In genomic region chr9:87100001-87100400, GRCh38 we compare ENCODE assay signal across 24 cellular contexts.
"Had no signal": no experiment of that assay in that cellular context is flagged by ENCODE, and none has a peak within 500 bp of the region (broad histone marks: within the 10 kb centered on the region; RNA-seq: fewer than 3 reads in every experiment).

No MANE protein-coding gene starts in this region.

- H3K27ac ChIP-seq: KMS-11, RWPE1 had no signal

- H3K27ac Mint-ChIP-seq: IgD-negative memory B cell had no signal

- H3K36me3 Mint-ChIP-seq: IgD-negative memory B cell had no signal

- H3K9ac ChIP-seq: KMS-11 had no signal

- H3K4me1 Mint-ChIP-seq: IgD-negative memory B cell had no signal

- ATAC-seq: HepG2, K562, Panc1, PC-3 had no signal

- H3K4me3 ChIP-seq: K562 had no signal

- H3K27me3 Mint-ChIP-seq: IgD-negative memory B cell had no signal

- DNase-seq: Kasumi-1; MM.1S; NCI-H1092 treated with DMSO at 0.1 percent for 48 hours; NCI-H1436; NCI-H187; NCI-H2029; NCI-H2081 treated with DMSO at 0.1 percent for 48 hours; NCI-H2171; NCI-H226; NCI-H446; NCI-H510A; NCI-H524 treated with DMSO at 0.1 percent for 48 hours; NCI-H69; NCI-H774; NK-92 treated with Interleukin-12 subunit alpha and Interleukin-12 subunit beta, amount 100 ng/mL, for 24 hours; PC-3; SHP77; SW 1271 had no signal

- H3K4me3 Mint-ChIP-seq: IgD-negative memory B cell had no signal

- H3K4me2 ChIP-seq: KMS-11 had no signal
